2 cellular contexts compared by ENCODE assay signal in the genomic region with DNA sequence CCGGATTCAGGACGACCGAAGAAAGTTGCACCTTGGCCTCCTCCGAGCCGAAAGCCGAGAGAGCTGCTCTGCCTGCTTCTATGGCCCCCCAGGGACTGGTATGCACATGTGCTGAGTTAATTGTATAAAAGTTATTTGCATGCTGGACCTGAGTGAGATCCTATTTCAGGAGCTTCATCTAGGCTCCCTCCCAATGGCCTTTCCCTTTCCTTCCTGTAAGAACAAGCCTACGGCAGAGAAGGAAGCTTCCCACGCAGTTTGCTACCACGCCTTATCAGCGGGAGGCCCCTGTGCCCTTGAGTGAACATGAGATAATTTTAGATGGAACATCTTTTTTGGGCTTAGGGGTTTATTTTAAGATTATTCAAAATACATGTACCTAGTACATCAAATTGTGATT.
TF ChIP-seq lines count a peak whose summit lies in the region.

No MANE protein-coding gene starts in this region.

TF ChIP-seq in IMR-90, 13 proteins besides CTCF, POLR2A, EP300 and RAD21 (continued from another document):
- TF ChIP-seq RFX5 (IDR thresholded peaks at IDR 0.05; ENCODE audit: low read depth, low read length) (no peak), CHD1 (IDR thresholded peaks at IDR 0.05; ENCODE audit: low read depth, low read length) (no peak)
- TF ChIP-seq, protein P1, sequence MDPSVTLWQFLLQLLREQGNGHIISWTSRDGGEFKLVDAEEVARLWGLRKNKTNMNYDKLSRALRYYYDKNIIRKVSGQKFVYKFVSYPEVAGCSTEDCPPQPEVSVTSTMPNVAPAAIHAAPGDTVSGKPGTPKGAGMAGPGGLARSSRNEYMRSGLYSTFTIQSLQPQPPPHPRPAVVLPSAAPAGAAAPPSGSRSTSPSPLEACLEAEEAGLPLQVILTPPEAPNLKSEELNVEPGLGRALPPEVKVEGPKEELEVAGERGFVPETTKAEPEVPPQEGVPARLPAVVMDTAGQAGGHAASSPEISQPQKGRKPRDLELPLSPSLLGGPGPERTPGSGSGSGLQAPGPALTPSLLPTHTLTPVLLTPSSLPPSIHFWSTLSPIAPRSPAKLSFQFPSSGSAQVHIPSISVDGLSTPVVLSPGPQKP (IDR thresholded peaks at IDR 0.05; ENCODE audit: borderline replicate concordance, low read depth, low read length) = no peak
- TF ChIP-seq, protein P2, sequence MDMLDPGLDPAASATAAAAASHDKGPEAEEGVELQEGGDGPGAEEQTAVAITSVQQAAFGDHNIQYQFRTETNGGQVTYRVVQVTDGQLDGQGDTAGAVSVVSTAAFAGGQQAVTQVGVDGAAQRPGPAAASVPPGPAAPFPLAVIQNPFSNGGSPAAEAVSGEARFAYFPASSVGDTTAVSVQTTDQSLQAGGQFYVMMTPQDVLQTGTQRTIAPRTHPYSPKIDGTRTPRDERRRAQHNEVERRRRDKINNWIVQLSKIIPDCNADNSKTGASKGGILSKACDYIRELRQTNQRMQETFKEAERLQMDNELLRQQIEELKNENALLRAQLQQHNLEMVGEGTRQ (IDR thresholded peaks at IDR 0.05; ENCODE audit: low read depth, low read length) = no peak

TF ChIP-seq in SK-N-SH, 30 proteins besides CTCF, POLR2A, EP300 and RAD21 (continued from another document):
- TF ChIP-seq, protein P3, sequence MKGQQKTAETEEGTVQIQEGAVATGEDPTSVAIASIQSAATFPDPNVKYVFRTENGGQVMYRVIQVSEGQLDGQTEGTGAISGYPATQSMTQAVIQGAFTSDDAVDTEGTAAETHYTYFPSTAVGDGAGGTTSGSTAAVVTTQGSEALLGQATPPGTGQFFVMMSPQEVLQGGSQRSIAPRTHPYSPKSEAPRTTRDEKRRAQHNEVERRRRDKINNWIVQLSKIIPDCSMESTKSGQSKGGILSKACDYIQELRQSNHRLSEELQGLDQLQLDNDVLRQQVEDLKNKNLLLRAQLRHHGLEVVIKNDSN (IDR thresholded peaks at IDR 0.05; ENCODE audit: borderline replicate concordance, low read depth) = no peak
- TF ChIP-seq MXI1 (IDR thresholded peaks at IDR 0.05; ENCODE audit: low read depth, low read length) (no peak), RCOR1 (IDR thresholded peaks at IDR 0.05; ENCODE audit: low read length) (no peak), FOSL2 (IDR thresholded peaks at IDR 0.05; ENCODE audit: borderline replicate concordance, low read depth) (no peak), FOXM1 (IDR thresholded peaks at IDR 0.05; ENCODE audit: low read depth) (no peak), JUND (IDR thresholded peaks at IDR 0.05) (no peak)
